ENCODE assay signal across 1 cellular context in the genomic region with DNA sequence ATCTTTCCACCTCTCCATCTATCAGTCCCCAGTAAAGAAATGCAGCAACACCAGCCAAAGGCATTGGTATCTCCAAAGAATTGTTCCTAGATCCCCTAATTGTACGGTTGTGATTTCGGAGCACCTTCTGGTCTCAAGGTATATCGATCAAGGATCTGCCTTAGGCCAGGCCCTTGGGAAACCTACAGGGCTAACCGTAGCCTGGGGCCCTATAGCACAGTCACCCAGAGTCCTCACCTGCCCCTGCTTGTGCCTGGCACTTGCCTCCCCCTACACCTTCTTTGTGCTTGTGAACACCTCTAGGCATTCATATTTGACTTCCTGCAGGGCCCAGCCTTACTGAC.
TF ChIP-seq lines count a peak whose summit lies in the region.

No MANE protein-coding gene starts in this region.

TF ChIP-seq in H1, 55 proteins besides CTCF, POLR2A, EP300 and RAD21:
- TF ChIP-seq TAF7 (optimal IDR thresholded peaks at IDR 0.05; ENCODE audit: borderline replicate concordance, low read depth, low read length), result no peak
- TF ChIP-seq KDM5A (IDR thresholded peaks at IDR 0.05; ENCODE audit: low read length), result no peak
- TF ChIP-seq ATF3 (IDR thresholded peaks at IDR 0.05; ENCODE audit: insufficient read depth, low read depth, low read length), result no peak
- TF ChIP-seq POLR2AphosphoS5 (IDR thresholded peaks at IDR 0.05; ENCODE audit: low read depth, low read length), result no peak
